21 cellular contexts compared by ENCODE assay signal in the genomic region with DNA sequence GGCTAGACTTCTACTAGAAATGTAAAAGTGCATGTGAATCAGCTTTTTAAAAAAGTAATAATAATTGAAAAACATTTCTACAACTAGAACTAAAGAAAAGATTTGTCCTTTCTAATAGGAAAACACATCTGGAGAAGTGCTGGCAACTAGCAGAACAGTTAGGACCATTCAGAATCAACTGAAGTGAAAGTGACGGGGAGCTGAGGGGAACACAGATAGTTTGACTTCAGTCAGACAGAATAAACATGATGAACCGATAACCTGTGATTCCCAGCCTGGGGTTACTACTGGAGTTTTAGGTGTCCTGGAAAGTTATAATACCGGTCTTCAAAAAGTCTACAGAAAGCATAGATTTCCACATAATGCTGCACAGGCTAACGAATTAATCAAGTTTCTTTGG. TPM values are rescaled to one million over a fixed set of nuclear protein-coding genes. Genes with fewer than 3 reads are reported as not detected.
DNase-seq lines count a peak whose midpoint lies in the region; ATAC-seq and TF ChIP-seq lines count a peak whose summit lies in the region.
"Had no signal": no experiment of that assay in that cellular context is flagged by ENCODE, and none has a peak within 500 bp of the region (broad histone marks: within the 10 kb centered on the region; RNA-seq: fewer than 3 reads in every experiment).

No MANE protein-coding gene starts in this region.

- H3K9ac ChIP-seq in mammary epithelial cell (ENCODE audit: insufficient read depth, low read length) (no peak overlapping the region), neuronal stem cell (ENCODE audit: low read depth, low read length, poor library complexity) (no peak overlapping the region)
- H3K9ac ChIP-seq: BLaER1, GM23248 had no signal

- H3K27ac Mint-ChIP-seq in MCF 10A (ENCODE audit: low read depth, unreplicated experiment), result no peak overlapping the region
- H3K27ac Mint-ChIP-seq: type B pancreatic cell had no signal

- H3K14ac ChIP-seq in neuronal stem cell (ENCODE audit: low read length), result no peak overlapping the region

- ATAC-seq in HG03159 (IDR thresholded peaks at IDR 0.05; ENCODE audit: unreplicated experiment), result peak; percentile 10
- ATAC-seq: left lung; naive thymus-derived CD8-positive, alpha-beta T cell had no signal

- no peaks in the 10 kb centered on the region for H3K9me3 Mint-ChIP-seq in MCF 10A (ENCODE audit: unreplicated experiment)
- H3K9me3 Mint-ChIP-seq: naive thymus-derived CD8-positive, alpha-beta T cell; type B pancreatic cell had no signal

- H3K4me1 Mint-ChIP-seq in MCF 10A (ENCODE audit: insufficient read depth, unreplicated experiment), result peaks cover 5% of the 10 kb centered on the region

- 94% methylated on average over 4 of the region's 4 CpGs for WGBS in mammary epithelial cell (ENCODE audit: low coverage, missing lambda C conversion rate)
- WGBS in neuronal stem cell (ENCODE audit: extremely low coverage in 2 of 2, insufficient read length in 2 of 2, insufficient replicate concordance in 1 of 2), 2 donors, result no CpG with 5 or more reads among the region's 4 CpGs

- in situ Hi-C loops in mammary epithelial cell (cut with MboI; ENCODE audit: low sequenced_read_pairs in 2 of 2), result no loop called here

- H3K79me2 ChIP-seq in mammary epithelial cell (ENCODE audit: insufficient read depth, low read length), result peaks cover 13% of the 10 kb centered on the region

- H3K4me2 ChIP-seq in mammary epithelial cell (ENCODE audit: insufficient read depth, low read depth, low read length) (no peak overlapping the region), neuronal stem cell (ENCODE audit: insufficient read depth, low read length, poor library complexity, severe bottlenecking) (no peak overlapping the region)
- H3K4me2 ChIP-seq: BLaER1 had no signal

- no peak overlapping the region for H3K23ac ChIP-seq in neuronal stem cell (ENCODE audit: low read depth, low read length, poor library complexity)

- no peaks in the 10 kb centered on the region for H3K27me3 Mint-ChIP-seq in MCF 10A (ENCODE audit: insufficient read depth, unreplicated experiment)
- H3K27me3 Mint-ChIP-seq: naive thymus-derived CD8-positive, alpha-beta T cell; type B pancreatic cell had no signal

- CTCF ChIA-PET in MCF 10A (lab: Yijun Ruan, JAX) (interaction anchor here (0.6 kb wide), 1 partner anchor 720 kb away, joined by 3 read pairs; no protein-coding TSS in a partner anchor), mammary epithelial cell (lab: Charles Lee; ENCODE audit: low non-redundant PET) (no interaction called here)

- BruUV-seq in MCF 10A (replicated peaks; lab: Mats Ljungman, UMichigan), result TSS peak; percentile 5
- BruUV-seq in mammary epithelial cell (replicated peaks; lab: Mats Ljungman, UMichigan), result no TSS peak

- intact Hi-C loops in MCF 10A (cut with micrococcal nuclease) (no loop called here), mammary epithelial cell (cut with micrococcal nuclease) (no loop called here)

- dilution Hi-C loops in mammary epithelial cell (cut with HindIII; ENCODE audit: low sequenced_read_pairs), result no loop called here

- no peak overlapping the region for H3K18ac ChIP-seq in neuronal stem cell (ENCODE audit: low read length)

- H3K27ac ChIP-seq in mammary epithelial cell (ENCODE audit: insufficient read depth, low read depth, low read length), result no peak overlapping the region
- H3K27ac ChIP-seq in temporal lobe (ENCODE audit: low read depth, low read length), result peak overlapping the region; percentile 27
- no peak overlapping the region for H3K27ac ChIP-seq in neuronal stem cell (replicated peaks; ENCODE audit: low read length)
- H3K27ac ChIP-seq: BLaER1, GM23248, left lung, spleen had no signal

- H3K79me1 ChIP-seq in neuronal stem cell (ENCODE audit: low read depth, low read length), result peaks cover 2% of the 10 kb centered on the region

- H3K9me3 ChIP-seq in mammary epithelial cell (replicated peaks; ENCODE audit: insufficient read depth, low read length) (no peaks in the 10 kb centered on the region), neuronal stem cell (replicated peaks in 1 of 2; ENCODE audit: control insufficient read depth in 2 of 2, insufficient read depth in 1 of 2, low read depth in 1 of 2, low read length in 2 of 2) (peaks cover 0 to 2% of the 10 kb centered on the region in 2 donors)
- H3K9me3 ChIP-seq: BLaER1, left lung, spleen had no signal

- H2BK12ac ChIP-seq in neuronal stem cell (ENCODE audit: low read length), result no peak overlapping the region

- H3K4me1 ChIP-seq in mammary epithelial cell (ENCODE audit: insufficient read depth, low read length) (no peaks in the 10 kb centered on the region), neuronal stem cell (ENCODE audit: control insufficient read depth in 2 of 2, insufficient read depth in 1 of 2, low read depth in 1 of 2, low read length in 2 of 2) (no peaks in the 10 kb centered on the region)
- H3K4me1 ChIP-seq: BLaER1, left lung had no signal

- no peak overlapping the region for H2BK120ac ChIP-seq in neuronal stem cell (ENCODE audit: low read depth, low read length)

- no peak overlapping the region for H3K4me3 Mint-ChIP-seq in MCF 10A (ENCODE audit: unreplicated experiment)
- H3K4me3 Mint-ChIP-seq: naive thymus-derived CD8-positive, alpha-beta T cell; type B pancreatic cell had no signal

- no peak overlapping the region for H2BK5ac ChIP-seq in neuronal stem cell (ENCODE audit: low read length)

- H3K36me3 Mint-ChIP-seq in MCF 10A (ENCODE audit: insufficient read depth, unreplicated experiment), result peaks cover 66% of the 10 kb centered on the region

- no peak overlapping the region for H3K4ac ChIP-seq in neuronal stem cell (ENCODE audit: low read length)

- no peak for TF ChIP-seq CTCF in MCF 10A (IDR thresholded peaks at IDR 0.05; ENCODE audit: unreplicated experiment)
- no peak for TF ChIP-seq CTCF in mammary epithelial cell (conservative IDR thresholded peaks at IDR 0.05 in 1 of 2, IDR thresholded peaks at IDR 0.05 in 1 of 2; ENCODE audit: extremely low read depth in 1 of 2, insufficient read depth in 1 of 2, low read depth in 1 of 2, low read length in 2 of 2)

- no peaks in the 10 kb centered on the region for H4K20me1 ChIP-seq in mammary epithelial cell (ENCODE audit: insufficient read depth, low read length)

- no peak overlapping the region for H4K91ac ChIP-seq in neuronal stem cell (ENCODE audit: low read depth, low read length, poor library complexity)

- no peak overlapping the region for H2AFZ ChIP-seq in mammary epithelial cell (ENCODE audit: low read depth, low read length)
- no peak overlapping the region for H2AFZ ChIP-seq in neuronal stem cell (ENCODE audit: low read length)
- H2AFZ ChIP-seq: GM23248 had no signal

- no peak overlapping the region for H2BK15ac ChIP-seq in neuronal stem cell (ENCODE audit: low read length)

- H2AK5ac ChIP-seq in neuronal stem cell (ENCODE audit: low read depth, low read length), result no peak overlapping the region

- no peaks in the 10 kb centered on the region for H3K27me3 ChIP-seq in mammary epithelial cell (ENCODE audit: insufficient read depth, low read length)
- H3K27me3 ChIP-seq in neuronal stem cell (ENCODE audit: control insufficient read depth in 3 of 3, insufficient read depth in 3 of 3, low read depth in 1 of 3, low read length in 3 of 3), result no peaks in the 10 kb centered on the region
- H3K27me3 ChIP-seq: BLaER1, left lung, spleen had no signal

- H3K4me3 ChIP-seq in mammary epithelial cell (replicated peaks in 1 of 3; ENCODE audit: insufficient read depth in 1 of 3, low read depth in 2 of 3, low read length in 3 of 3) (no peak overlapping the region), neuronal stem cell (ENCODE audit: low read length in 2 of 2) (no peak overlapping the region)
- H3K4me3 ChIP-seq: BLaER1, GM23248, left lung, spleen had no signal

- DNase-seq in MCF 10A (ENCODE audit: unreplicated experiment) (no peak), mammary epithelial cell (no peak), globus pallidus (ENCODE audit: low spot score) (peak; percentile 25), NCI-H1048 (lab: John Stamatoyannopoulos, UW) (no peak), neuronal stem cell (ENCODE audit: low spot score) (no peak)
- no peak for DNase-seq in activated CD4-positive, CD25-positive, alpha-beta regulatory T cell (lab: John Stamatoyannopoulos, UW)
- DNase-seq: activated CD8-positive, alpha-beta memory T cell treated with anti-CD3 and anti-CD28 coated beads for 24 hours; activated naive CD4-positive, alpha-beta T cell treated with anti-CD3 and anti-CD28 coated beads, Interleukin-2, amount 50 U/mL, for 16 hours; amygdala; left lung; naive thymus-derived CD8-positive, alpha-beta T cell; NCI-H2029 treated with DMSO at 0.1 percent for 48 hours; NCI-H2227 treated with DMSO at 0.1 percent for 48 hours; NCI-H69; SHP77 treated with DMSO at 0.1 percent for 48 hours; spleen had no signal

- no peak overlapping the region for H4K8ac ChIP-seq in neuronal stem cell (ENCODE audit: low read depth, low read length)

- peaks cover 27% of the 10 kb centered on the region for H3K36me3 ChIP-seq in mammary epithelial cell (ENCODE audit: insufficient read depth, low read length)
- H3K36me3 ChIP-seq in neuronal stem cell (replicated peaks in 1 of 2; ENCODE audit: control insufficient read depth in 2 of 2, insufficient read depth in 2 of 2, low read length in 2 of 2), result peaks cover 2 to 94% of the 10 kb centered on the region in 2 donors

- POLR2A ChIA-PET in MCF 10A (lab: Yijun Ruan, JAX), result interaction anchor here (0.7 kb wide), 1 partner anchor 24 kb away, joined by 3 read pairs; no protein-coding TSS in a partner anchor

RNA-seq across cellular contexts. Expression of a gene that starts 28.1 kb away (rescaled TPM):
- total RNA-seq in MCF 10A (2022), result 62.5 and 73.4 TPM in 2 replicates
- 10 to 100 TPM; 60.4 to 66.3 TPM for total RNA-seq in mammary epithelial cell
- 19.5 TPM for polyA plus RNA-seq in mammary epithelial cell
- polyA minus RNA-seq in mammary epithelial cell, result 91.9 TPM
- 103 TPM for total RNA-seq in temporal lobe
- polyA plus RNA-seq in neuronal stem cell (2013, experiment 1 of 2), result 38.4 TPM
- 36.2 TPM for polyA plus RNA-seq in neuronal stem cell (2013, experiment 2 of 2)
